1 cellular context compared by ENCODE assay signal in the genomic region with DNA sequence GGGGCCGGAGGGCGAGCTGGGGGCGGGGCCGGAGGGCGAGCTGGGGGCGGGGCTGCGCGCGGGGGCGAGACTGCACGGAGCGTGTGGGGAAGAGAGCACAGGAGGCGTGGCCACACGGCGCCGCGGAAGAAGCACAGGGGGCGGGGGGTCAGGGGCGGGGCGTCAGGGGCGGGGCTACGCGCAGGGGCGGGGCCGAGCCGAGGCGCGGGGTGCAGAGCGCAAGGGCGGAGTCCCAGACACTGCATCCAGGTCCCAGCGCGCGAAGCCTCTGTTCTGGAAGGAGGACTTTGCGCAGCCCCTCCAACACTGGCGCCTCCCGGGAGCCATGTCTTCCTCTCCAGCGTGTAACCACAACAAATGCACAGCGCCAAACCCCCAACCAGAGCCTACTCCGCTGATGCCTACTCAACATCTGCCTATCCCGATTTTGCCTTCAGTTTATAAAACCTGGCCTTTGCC.
TF ChIP-seq lines count a peak whose summit lies in the region.

No MANE protein-coding gene starts in this region.

TF ChIP-seq in HepG2, 621 proteins besides CTCF, POLR2A, EP300 and RAD21 (continued from another document and continues in another):
- TF ChIP-seq, protein P1, sequence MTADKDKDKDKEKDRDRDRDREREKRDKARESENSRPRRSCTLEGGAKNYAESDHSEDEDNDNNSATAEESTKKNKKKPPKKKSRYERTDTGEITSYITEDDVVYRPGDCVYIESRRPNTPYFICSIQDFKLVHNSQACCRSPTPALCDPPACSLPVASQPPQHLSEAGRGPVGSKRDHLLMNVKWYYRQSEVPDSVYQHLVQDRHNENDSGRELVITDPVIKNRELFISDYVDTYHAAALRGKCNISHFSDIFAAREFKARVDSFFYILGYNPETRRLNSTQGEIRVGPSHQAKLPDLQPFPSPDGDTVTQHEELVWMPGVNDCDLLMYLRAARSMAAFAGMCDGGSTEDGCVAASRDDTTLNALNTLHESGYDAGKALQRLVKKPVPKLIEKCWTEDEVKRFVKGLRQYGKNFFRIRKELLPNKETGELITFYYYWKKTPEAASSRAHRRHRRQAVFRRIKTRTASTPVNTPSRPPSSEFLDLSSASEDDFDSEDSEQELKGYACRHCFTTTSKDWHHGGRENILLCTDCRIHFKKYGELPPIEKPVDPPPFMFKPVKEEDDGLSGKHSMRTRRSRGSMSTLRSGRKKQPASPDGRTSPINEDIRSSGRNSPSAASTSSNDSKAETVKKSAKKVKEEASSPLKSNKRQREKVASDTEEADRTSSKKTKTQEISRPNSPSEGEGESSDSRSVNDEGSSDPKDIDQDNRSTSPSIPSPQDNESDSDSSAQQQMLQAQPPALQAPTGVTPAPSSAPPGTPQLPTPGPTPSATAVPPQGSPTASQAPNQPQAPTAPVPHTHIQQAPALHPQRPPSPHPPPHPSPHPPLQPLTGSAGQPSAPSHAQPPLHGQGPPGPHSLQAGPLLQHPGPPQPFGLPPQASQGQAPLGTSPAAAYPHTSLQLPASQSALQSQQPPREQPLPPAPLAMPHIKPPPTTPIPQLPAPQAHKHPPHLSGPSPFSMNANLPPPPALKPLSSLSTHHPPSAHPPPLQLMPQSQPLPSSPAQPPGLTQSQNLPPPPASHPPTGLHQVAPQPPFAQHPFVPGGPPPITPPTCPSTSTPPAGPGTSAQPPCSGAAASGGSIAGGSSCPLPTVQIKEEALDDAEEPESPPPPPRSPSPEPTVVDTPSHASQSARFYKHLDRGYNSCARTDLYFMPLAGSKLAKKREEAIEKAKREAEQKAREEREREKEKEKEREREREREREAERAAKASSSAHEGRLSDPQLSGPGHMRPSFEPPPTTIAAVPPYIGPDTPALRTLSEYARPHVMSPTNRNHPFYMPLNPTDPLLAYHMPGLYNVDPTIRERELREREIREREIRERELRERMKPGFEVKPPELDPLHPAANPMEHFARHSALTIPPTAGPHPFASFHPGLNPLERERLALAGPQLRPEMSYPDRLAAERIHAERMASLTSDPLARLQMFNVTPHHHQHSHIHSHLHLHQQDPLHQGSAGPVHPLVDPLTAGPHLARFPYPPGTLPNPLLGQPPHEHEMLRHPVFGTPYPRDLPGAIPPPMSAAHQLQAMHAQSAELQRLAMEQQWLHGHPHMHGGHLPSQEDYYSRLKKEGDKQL (CRISPR knock-in tag; IDR thresholded peaks at IDR 0.05; ENCODE audit: low read depth), result no peak
- TF ChIP-seq MED1 (CRISPR knock-in tag; IDR thresholded peaks at IDR 0.05) (no peak), SRSF1 (optimal IDR thresholded peaks at IDR 0.05; ENCODE audit: low read depth, low read length) (no peak), ZFP41 (CRISPR knock-in tag; IDR thresholded peaks at IDR 0.05; ENCODE audit: borderline replicate concordance) (no peak), NAIF1 (CRISPR knock-in tag; IDR thresholded peaks at IDR 0.05; ENCODE audit: borderline replicate concordance) (no peak), FOXP1 (IDR thresholded peaks at IDR 0.05) (no peak), FOXP1 (CRISPR knock-in tag; IDR thresholded peaks at IDR 0.05) (0 out of 2 replicates have a peak, but pooled peaks have one; percentile 14), ZNF367 (CRISPR knock-in tag; IDR thresholded peaks at IDR 0.05; ENCODE audit: borderline replicate concordance) (no peak), SMAD1 (CRISPR knock-in tag; IDR thresholded peaks at IDR 0.05; ENCODE audit: borderline replicate concordance, low read depth) (no peak), BHLHE40 (IDR thresholded peaks at IDR 0.05; ENCODE audit: low read length) (no peak), PRMT3 (CRISPR knock-in tag; IDR thresholded peaks at IDR 0.05; ENCODE audit: borderline replicate concordance, low read depth) (no peak), ESRRA (CRISPR knock-in tag; IDR thresholded peaks at IDR 0.05; ENCODE audit: low read depth) (no peak), SMARCE1 (IDR thresholded peaks at IDR 0.05; ENCODE audit: borderline replicate concordance) (no peak), CBX5 (CRISPR knock-in tag; IDR thresholded peaks at IDR 0.05; ENCODE audit: borderline replicate concordance) (no peak), ARNT (IDR thresholded peaks at IDR 0.05) (no peak), CENPT (CRISPR knock-in tag; IDR thresholded peaks at IDR 0.05; ENCODE audit: low read depth) (no peak), MAZ (IDR thresholded peaks at IDR 0.05; ENCODE audit: borderline replicate concordance, low read depth, low read length) (no peak), MAZ (CRISPR knock-in tag; IDR thresholded peaks at IDR 0.05; ENCODE audit: low read depth) (peak; percentile 21; the same call in 1 of the 2 replicates), ZMYM4 (CRISPR knock-in tag; IDR thresholded peaks at IDR 0.05) (no peak), ZNF780A (CRISPR knock-in tag; IDR thresholded peaks at IDR 0.05) (no peak), RBM22 (optimal IDR thresholded peaks at IDR 0.05; ENCODE audit: low read length) (no peak)
- TF ChIP-seq, protein P2, sequence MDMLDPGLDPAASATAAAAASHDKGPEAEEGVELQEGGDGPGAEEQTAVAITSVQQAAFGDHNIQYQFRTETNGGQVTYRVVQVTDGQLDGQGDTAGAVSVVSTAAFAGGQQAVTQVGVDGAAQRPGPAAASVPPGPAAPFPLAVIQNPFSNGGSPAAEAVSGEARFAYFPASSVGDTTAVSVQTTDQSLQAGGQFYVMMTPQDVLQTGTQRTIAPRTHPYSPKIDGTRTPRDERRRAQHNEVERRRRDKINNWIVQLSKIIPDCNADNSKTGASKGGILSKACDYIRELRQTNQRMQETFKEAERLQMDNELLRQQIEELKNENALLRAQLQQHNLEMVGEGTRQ (IDR thresholded peaks at IDR 0.05; ENCODE audit: low read depth, low read length), result no peak
- TF ChIP-seq, protein P2 (CRISPR knock-in tag; IDR thresholded peaks at IDR 0.05; ENCODE audit: borderline replicate concordance), result no peak; the same call in 1 of the 2 replicates
- TF ChIP-seq, protein P3, sequence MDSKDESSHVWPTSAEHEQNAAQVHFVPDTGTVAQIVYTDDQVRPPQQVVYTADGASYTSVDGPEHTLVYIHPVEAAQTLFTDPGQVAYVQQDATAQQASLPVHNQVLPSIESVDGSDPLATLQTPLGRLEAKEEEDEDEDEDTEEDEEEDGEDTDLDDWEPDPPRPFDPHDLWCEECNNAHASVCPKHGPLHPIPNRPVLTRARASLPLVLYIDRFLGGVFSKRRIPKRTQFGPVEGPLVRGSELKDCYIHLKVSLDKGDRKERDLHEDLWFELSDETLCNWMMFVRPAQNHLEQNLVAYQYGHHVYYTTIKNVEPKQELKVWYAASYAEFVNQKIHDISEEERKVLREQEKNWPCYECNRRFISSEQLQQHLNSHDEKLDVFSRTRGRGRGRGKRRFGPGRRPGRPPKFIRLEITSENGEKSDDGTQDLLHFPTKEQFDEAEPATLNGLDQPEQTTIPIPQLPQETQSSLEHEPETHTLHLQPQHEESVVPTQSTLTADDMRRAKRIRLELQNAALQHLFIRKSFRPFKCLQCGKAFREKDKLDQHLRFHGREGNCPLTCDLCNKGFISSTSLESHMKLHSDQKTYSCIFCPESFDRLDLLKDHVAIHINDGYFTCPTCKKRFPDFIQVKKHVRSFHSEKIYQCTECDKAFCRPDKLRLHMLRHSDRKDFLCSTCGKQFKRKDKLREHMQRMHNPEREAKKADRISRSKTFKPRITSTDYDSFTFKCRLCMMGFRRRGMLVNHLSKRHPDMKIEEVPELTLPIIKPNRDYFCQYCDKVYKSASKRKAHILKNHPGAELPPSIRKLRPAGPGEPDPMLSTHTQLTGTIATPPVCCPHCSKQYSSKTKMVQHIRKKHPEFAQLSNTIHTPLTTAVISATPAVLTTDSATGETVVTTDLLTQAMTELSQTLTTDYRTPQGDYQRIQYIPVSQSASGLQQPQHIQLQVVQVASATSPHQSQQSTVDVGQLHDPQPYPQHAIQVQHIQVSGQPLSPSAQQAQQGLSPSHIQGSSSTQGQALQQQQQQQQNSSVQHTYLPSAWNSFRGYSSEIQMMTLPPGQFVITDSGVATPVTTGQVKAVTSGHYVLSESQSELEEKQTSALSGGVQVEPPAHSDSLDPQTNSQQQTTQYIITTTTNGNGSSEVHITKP (CRISPR knock-in tag; IDR thresholded peaks at IDR 0.05; ENCODE audit: low read depth), result no peak
- TF ChIP-seq, protein P4, sequence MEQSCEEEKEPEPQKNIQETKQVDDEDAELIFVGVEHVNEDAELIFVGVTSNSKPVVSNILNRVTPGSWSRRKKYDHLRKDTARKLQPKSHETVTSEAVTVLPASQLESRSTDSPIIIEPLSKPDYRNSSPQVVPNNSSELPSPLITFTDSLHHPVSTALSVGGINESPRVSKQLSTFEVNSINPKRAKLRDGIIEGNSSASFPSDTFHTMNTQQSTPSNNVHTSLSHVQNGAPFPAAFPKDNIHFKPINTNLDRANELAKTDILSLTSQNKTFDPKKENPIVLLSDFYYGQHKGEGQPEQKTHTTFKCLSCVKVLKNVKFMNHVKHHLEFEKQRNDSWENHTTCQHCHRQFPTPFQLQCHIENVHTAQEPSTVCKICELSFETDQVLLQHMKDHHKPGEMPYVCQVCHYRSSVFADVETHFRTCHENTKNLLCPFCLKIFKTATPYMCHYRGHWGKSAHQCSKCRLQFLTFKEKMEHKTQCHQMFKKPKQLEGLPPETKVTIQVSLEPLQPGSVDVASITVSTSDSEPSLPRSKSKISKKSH (CRISPR knock-in tag; IDR thresholded peaks at IDR 0.05; ENCODE audit: borderline replicate concordance), result 0 out of 2 replicates have a peak, but pooled peaks have one; percentile 40
- TF ChIP-seq, protein P5, sequence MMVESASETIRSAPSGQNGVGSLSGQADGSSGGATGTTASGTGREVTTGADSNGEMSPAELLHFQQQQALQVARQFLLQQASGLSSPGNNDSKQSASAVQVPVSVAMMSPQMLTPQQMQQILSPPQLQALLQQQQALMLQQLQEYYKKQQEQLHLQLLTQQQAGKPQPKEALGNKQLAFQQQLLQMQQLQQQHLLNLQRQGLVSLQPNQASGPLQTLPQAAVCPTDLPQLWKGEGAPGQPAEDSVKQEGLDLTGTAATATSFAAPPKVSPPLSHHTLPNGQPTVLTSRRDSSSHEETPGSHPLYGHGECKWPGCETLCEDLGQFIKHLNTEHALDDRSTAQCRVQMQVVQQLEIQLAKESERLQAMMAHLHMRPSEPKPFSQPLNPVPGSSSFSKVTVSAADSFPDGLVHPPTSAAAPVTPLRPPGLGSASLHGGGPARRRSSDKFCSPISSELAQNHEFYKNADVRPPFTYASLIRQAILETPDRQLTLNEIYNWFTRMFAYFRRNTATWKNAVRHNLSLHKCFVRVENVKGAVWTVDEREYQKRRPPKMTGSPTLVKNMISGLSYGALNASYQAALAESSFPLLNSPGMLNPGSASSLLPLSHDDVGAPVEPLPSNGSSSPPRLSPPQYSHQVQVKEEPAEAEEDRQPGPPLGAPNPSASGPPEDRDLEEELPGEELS (CRISPR knock-in tag; IDR thresholded peaks at IDR 0.05), result peak; percentile 40
- TF ChIP-seq, protein P6, sequence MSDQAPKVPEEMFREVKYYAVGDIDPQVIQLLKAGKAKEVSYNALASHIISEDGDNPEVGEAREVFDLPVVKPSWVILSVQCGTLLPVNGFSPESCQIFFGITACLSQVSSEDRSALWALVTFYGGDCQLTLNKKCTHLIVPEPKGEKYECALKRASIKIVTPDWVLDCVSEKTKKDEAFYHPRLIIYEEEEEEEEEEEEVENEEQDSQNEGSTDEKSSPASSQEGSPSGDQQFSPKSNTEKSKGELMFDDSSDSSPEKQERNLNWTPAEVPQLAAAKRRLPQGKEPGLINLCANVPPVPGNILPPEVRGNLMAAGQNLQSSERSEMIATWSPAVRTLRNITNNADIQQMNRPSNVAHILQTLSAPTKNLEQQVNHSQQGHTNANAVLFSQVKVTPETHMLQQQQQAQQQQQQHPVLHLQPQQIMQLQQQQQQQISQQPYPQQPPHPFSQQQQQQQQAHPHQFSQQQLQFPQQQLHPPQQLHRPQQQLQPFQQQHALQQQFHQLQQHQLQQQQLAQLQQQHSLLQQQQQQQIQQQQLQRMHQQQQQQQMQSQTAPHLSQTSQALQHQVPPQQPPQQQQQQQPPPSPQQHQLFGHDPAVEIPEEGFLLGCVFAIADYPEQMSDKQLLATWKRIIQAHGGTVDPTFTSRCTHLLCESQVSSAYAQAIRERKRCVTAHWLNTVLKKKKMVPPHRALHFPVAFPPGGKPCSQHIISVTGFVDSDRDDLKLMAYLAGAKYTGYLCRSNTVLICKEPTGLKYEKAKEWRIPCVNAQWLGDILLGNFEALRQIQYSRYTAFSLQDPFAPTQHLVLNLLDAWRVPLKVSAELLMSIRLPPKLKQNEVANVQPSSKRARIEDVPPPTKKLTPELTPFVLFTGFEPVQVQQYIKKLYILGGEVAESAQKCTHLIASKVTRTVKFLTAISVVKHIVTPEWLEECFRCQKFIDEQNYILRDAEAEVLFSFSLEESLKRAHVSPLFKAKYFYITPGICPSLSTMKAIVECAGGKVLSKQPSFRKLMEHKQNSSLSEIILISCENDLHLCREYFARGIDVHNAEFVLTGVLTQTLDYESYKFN (CRISPR knock-in tag; conservative IDR thresholded peaks at IDR 0.05), result peak; percentile 59
- TF ChIP-seq, protein P7, sequence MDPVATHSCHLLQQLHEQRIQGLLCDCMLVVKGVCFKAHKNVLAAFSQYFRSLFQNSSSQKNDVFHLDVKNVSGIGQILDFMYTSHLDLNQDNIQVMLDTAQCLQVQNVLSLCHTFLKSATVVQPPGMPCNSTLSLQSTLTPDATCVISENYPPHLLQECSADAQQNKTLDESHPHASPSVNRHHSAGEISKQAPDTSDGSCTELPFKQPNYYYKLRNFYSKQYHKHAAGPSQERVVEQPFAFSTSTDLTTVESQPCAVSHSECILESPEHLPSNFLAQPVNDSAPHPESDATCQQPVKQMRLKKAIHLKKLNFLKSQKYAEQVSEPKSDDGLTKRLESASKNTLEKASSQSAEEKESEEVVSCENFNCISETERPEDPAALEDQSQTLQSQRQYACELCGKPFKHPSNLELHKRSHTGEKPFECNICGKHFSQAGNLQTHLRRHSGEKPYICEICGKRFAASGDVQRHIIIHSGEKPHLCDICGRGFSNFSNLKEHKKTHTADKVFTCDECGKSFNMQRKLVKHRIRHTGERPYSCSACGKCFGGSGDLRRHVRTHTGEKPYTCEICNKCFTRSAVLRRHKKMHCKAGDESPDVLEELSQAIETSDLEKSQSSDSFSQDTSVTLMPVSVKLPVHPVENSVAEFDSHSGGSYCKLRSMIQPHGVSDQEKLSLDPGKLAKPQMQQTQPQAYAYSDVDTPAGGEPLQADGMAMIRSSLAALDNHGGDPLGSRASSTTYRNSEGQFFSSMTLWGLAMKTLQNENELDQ (CRISPR knock-in tag; IDR thresholded peaks at IDR 0.05; ENCODE audit: borderline replicate concordance), result no peak
- TF ChIP-seq, protein P8, sequence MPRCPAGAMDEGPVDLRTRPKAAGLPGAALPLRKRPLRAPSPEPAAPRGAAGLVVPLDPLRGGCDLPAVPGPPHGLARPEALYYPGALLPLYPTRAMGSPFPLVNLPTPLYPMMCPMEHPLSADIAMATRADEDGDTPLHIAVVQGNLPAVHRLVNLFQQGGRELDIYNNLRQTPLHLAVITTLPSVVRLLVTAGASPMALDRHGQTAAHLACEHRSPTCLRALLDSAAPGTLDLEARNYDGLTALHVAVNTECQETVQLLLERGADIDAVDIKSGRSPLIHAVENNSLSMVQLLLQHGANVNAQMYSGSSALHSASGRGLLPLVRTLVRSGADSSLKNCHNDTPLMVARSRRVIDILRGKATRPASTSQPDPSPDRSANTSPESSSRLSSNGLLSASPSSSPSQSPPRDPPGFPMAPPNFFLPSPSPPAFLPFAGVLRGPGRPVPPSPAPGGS (CRISPR knock-in tag; IDR thresholded peaks at IDR 0.05), result 0 out of 2 replicates have a peak, but pooled peaks have one; percentile 2
